In the genomic region with DNA sequence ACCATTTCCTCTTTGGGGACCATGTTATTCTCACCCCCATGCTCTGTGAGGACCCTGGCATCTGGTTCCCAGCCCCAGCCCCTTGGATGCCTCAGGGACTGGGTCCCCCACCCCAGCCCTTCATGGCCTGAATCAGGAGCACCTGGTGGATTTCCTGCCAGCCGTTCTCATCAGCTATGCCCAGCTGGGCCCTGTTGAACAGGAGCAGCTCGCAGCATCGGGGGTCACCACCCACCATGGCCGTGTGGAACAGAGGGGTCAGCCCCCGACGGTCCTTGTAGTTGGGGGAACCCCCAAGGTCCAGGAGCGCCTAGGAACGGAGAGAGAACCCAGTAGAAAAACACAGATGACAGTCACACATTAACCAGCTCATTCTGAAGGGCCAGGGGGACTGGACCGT, we compare ENCODE assay signal across 11 cellular contexts. TPM values are rescaled to one million over a fixed set of nuclear protein-coding genes. Genes with fewer than 3 reads are reported as not detected.
"Had no signal": no experiment of that assay in that cellular context is flagged by ENCODE, and none has a peak within 500 bp of the region (broad histone marks: within the 10 kb centered on the region; RNA-seq: fewer than 3 reads in every experiment).

No MANE protein-coding gene starts in this region.

- H3K4me3 ChIP-seq: K562 had no signal

- H3K4me2 ChIP-seq: KMS-11 had no signal

- H3K9ac ChIP-seq: KMS-11 had no signal

- DNase-seq: IMR-90, Karpas-422, KBM-7, KG1 had no signal

- H3K27ac Mint-ChIP-seq: IgD-negative memory B cell had no signal

- FAIRE-seq: HepG2, HTR-8/SVneo, K562 had no signal

- ATAC-seq: HepG2, K562 had no signal

- H3K27ac ChIP-seq: HL-60, KMS-11 had no signal

RNA-seq across cellular contexts. Expression of gene SHANK1, which starts 7.8 kb away (rescaled TPM):
- total RNA-seq: HepG2 had no signal
- polyA plus RNA-seq: HepG2, IgD-negative memory B cell had no signal

RNA-seq across cellular contexts. Expression of gene CLEC11A, which starts 11.4 kb away (rescaled TPM):
- total RNA-seq: HepG2 had no signal
- polyA plus RNA-seq: HepG2 had no signal

RNA-seq across cellular contexts. Expression of gene GPR32, which starts 58.5 kb away (rescaled TPM):
- total RNA-seq: HepG2, HT1080, IMR-90, K562 had no signal
- polyA plus RNA-seq: HepG2, IgD-negative memory B cell, IMR-90, K562 had no signal
